Comparison of ENCODE assay signal across 20 cellular contexts in genomic region chr6:42562788-42563187, GRCh38. TPM values are rescaled to one million over a fixed set of nuclear protein-coding genes. Genes with fewer than 3 reads are reported as not detected.
A peak's percentile ranks its signal among the peaks of the same experiment; 100 is the strongest.
DNase-seq lines count a peak whose midpoint lies in the region; ATAC-seq, FAIRE-seq and TF ChIP-seq lines count a peak whose summit lies in the region.
"Had no signal": no experiment of that assay in that cellular context is flagged by ENCODE, and none has a peak within 500 bp of the region (broad histone marks: within the 10 kb centered on the region; RNA-seq: fewer than 3 reads in every experiment).

No MANE protein-coding gene starts in this region.

- intact Hi-C loops in K562 (cut with micrococcal nuclease): loop anchor here (5.0 kb wide), 1 partner anchor 185 kb away; the partner anchor contains the start of gene TBCC
- intact Hi-C loops in aorta (cut with DNase I): loop anchor here in 1 of 2 donors (10.0 kb wide), 1 partner anchor 778 kb away; the partner anchor contains the start of genes PRICKLE4 and TOMM6
- intact Hi-C loops in heart left ventricle (cut with DNase I): loop anchor here in 1 of 10 donors (10.0 kb wide), 1 partner anchor 778 kb away; the partner anchor contains the start of genes PRICKLE4 and TOMM6

- TF ChIP-seq EP300 in K562 (IDR thresholded peaks at IDR 0.05; ENCODE audit: low read length): no peak

- H3K9me1 ChIP-seq in K562 (ENCODE audit: control insufficient read depth, insufficient read depth, low read length): no peaks in the 10 kb centered on the region

- H3K79me2 ChIP-seq in Loucy (ENCODE audit: insufficient read depth, low read length): peaks cover 39% of the 10 kb centered on the region
- H3K79me2 ChIP-seq in K562 (ENCODE audit: control insufficient read depth, insufficient read depth, low read length): peaks cover 40% of the 10 kb centered on the region
- H3K79me2 ChIP-seq in trophoblast cell (ENCODE audit: control insufficient read depth, insufficient read depth, low read length, poor library complexity): peaks cover 11% of the 10 kb centered on the region

- POLR2A ChIA-PET in K562 (lab: Yijun Ruan, JAX): interaction anchor here (0.5 to 1.3 kb wide), 4 partner anchors 168 to 685 kb away, joined by 3 read pairs; partner anchors contain the start of gene RPL7L1

- no peak overlapping the region for H4K12ac ChIP-seq in trophoblast cell (ENCODE audit: low read depth, low read length)

- no peak for TF ChIP-seq RAD21 in K562 (CRISPR knock-in tag; conservative IDR thresholded peaks at IDR 0.05 in 1 of 2, IDR thresholded peaks at IDR 0.05 in 1 of 2)

- H3K4ac ChIP-seq in trophoblast cell (ENCODE audit: low read depth, low read length): no peak overlapping the region

- H3K36me3 ChIP-seq in Loucy (ENCODE audit: insufficient read depth, low read length): no peaks in the 10 kb centered on the region
- H3K36me3 ChIP-seq in K562 (ENCODE audit: control insufficient read depth, insufficient read depth, low read length): peaks cover 4% of the 10 kb centered on the region; the same call in 1 of the 3 replicates
- peaks cover 0 to 2% of the 10 kb centered on the region in 2 experiments for H3K36me3 ChIP-seq in trophoblast cell (ENCODE audit: control insufficient read depth in 1 of 2, insufficient read depth in 2 of 2, low read length in 2 of 2)
- no peaks in the 10 kb centered on the region for H3K36me3 ChIP-seq in aorta (ENCODE audit: control insufficient read depth in 1 of 2, insufficient read depth in 2 of 2, low read length in 1 of 2)
- H3K36me3 ChIP-seq in heart left ventricle: peaks cover 0 to 9% (median 0%) of the 10 kb centered on the region in 9 donors

- ATAC-seq in K562 (no peak), aorta (ENCODE audit: low FRiP score) (no peak), heart left ventricle (no peak)

- CTCF ChIA-PET in K562 (lab: Yijun Ruan, JAX; ENCODE audit: low intra/inter-chr PET ratio): no interaction called here

- H3K14ac ChIP-seq in trophoblast cell (ENCODE audit: low read length): no peak overlapping the region

- peaks cover 8% of the 10 kb centered on the region for H3K79me1 ChIP-seq in trophoblast cell (ENCODE audit: low read length)

- DNase-seq in DMS53 (lab: John Stamatoyannopoulos, UW) (peak; percentile 22), DMS53 treated with DMSO at 0.1 percent for 48 hours (lab: John Stamatoyannopoulos, UW; ENCODE audit: unreplicated experiment) (no peak), K562 (ENCODE audit: extremely low read depth in 1 of 4, low spot score in 3 of 4) (no peak), trophoblast cell (no peak), aorta (no peak), erythroblast (lab: John Stamatoyannopoulos, UW) (no peak), heart left ventricle (no peak)
- DNase-seq: BE2C; CD4-positive, alpha-beta T cell; GDM1; Kasumi-1; NCI-H2029; NCI-H2171; NCI-H446; NCI-H69; PC-9 had no signal

- peaks cover 15% of the 10 kb centered on the region for H4K20me1 ChIP-seq in Loucy (ENCODE audit: insufficient read depth, low read length, poor library complexity, severe bottlenecking)
- no peaks in the 10 kb centered on the region for H4K20me1 ChIP-seq in K562 (replicated peaks; ENCODE audit: control insufficient read depth, insufficient read depth, low read length)

- 67% methylated on average over 3 of the region's 3 CpGs for WGBS in K562 (ENCODE audit: insufficient coverage, low coverage, missing lambda C conversion rate)
- no CpG with 5 or more reads among the region's 3 CpGs for WGBS in trophoblast cell (ENCODE audit: extremely low coverage, insufficient coverage, insufficient read length)
- WGBS in aorta, 2 donors: 75 to 81% methylated on average over 3 of the region's 3 CpGs
- WGBS in heart left ventricle, 4 donors: 77 to 92% (median 85%) methylated on average over 3 of the region's 3 CpGs

- no peak overlapping the region for H2BK5ac ChIP-seq in trophoblast cell (ENCODE audit: low read depth, low read length, poor library complexity)

- no peak overlapping the region for H3K4me2 ChIP-seq in Loucy (ENCODE audit: low read depth, low read length, poor library complexity, severe bottlenecking)
- no peak overlapping the region for H3K4me2 ChIP-seq in K562 (ENCODE audit: insufficient read depth, low read length)
- no peak overlapping the region for H3K4me2 ChIP-seq in trophoblast cell (ENCODE audit: low read length)

- FAIRE-seq in K562 (lab: Jason Lieb, UNC): no peak
- FAIRE-seq: GM12891, H1 had no signal

- no peaks in the 10 kb centered on the region for H3F3A ChIP-seq in Loucy (ENCODE audit: low read depth)

- no peak overlapping the region for H3K18ac ChIP-seq in trophoblast cell (ENCODE audit: low read length)

- H3K9me2 ChIP-seq in Loucy (replicated peaks; ENCODE audit: low read depth, low read length): no peaks in the 10 kb centered on the region

- in situ Hi-C loops in K562 (cut with MboI): no loop called here

- H3K23ac ChIP-seq in trophoblast cell (ENCODE audit: low read length): no peak overlapping the region

- H2BK120ac ChIP-seq in trophoblast cell (ENCODE audit: insufficient read depth, low read length, poor library complexity): no peak overlapping the region

- H2BK12ac ChIP-seq in trophoblast cell (ENCODE audit: low read length): no peak overlapping the region

- H3K9me3 ChIP-seq in Loucy (ENCODE audit: insufficient read depth, low read depth, low read length) (no peaks in the 10 kb centered on the region), K562 (replicated peaks; ENCODE audit: control insufficient read depth, insufficient read depth, low read depth, low read length) (no peaks in the 10 kb centered on the region), trophoblast cell (ENCODE audit: insufficient read depth, low read depth, low read length) (no peaks in the 10 kb centered on the region), aorta (ENCODE audit: control insufficient read depth, low read length) (no peaks in the 10 kb centered on the region), heart left ventricle (no peaks in the 10 kb centered on the region)
- H3K9me3 ChIP-seq: BE2C, SJSA1 had no signal

- H3K27me3 ChIP-seq in Loucy (ENCODE audit: insufficient read depth, low read length, poor library complexity, severe bottlenecking): no peaks in the 10 kb centered on the region
- H3K27me3 ChIP-seq in K562 (ENCODE audit: control insufficient read depth in 2 of 2, insufficient read depth in 2 of 2, low read length in 2 of 2): no peaks in the 10 kb centered on the region
- H3K27me3 ChIP-seq in trophoblast cell (ENCODE audit: insufficient read depth, low read length): no peaks in the 10 kb centered on the region
- no peaks in the 10 kb centered on the region for H3K27me3 ChIP-seq in aorta (ENCODE audit: control insufficient read depth in 1 of 2, insufficient read depth in 2 of 2, low read length in 1 of 2)
- no peaks in the 10 kb centered on the region for H3K27me3 ChIP-seq in heart left ventricle
- H3K27me3 ChIP-seq: BE2C, SJSA1 had no signal

- peak overlapping the region; percentile 89 for H4K8ac ChIP-seq in trophoblast cell (ENCODE audit: low read depth, low read length)

- H3K27ac ChIP-seq in K562 (ENCODE audit: extremely low read depth, low read depth, low read length) (no peak overlapping the region), trophoblast cell (ENCODE audit: low read depth, low read length) (no peak overlapping the region), aorta (ENCODE audit: low read depth in 1 of 2, low read length in 2 of 2) (no peak overlapping the region), heart left ventricle (no peak overlapping the region)
- H3K27ac ChIP-seq: PC-9, SJSA1 had no signal

- H3K9ac ChIP-seq in Loucy (ENCODE audit: low read depth, low read length, poor library complexity, severe bottlenecking) (no peak overlapping the region), K562 (ENCODE audit: insufficient read depth in 1 of 2, low read depth in 2 of 2, low read length in 2 of 2) (no peak overlapping the region), trophoblast cell (ENCODE audit: low read length) (no peak overlapping the region)

- H3K4me3 ChIP-seq in Loucy (ENCODE audit: low read length, poor library complexity, severe bottlenecking) (no peak overlapping the region), K562 (no peak overlapping the region), trophoblast cell (ENCODE audit: low read depth, low read length) (no peak overlapping the region), aorta (ENCODE audit: low read length in 2 of 2) (no peak overlapping the region), heart left ventricle (no peak overlapping the region)

- H4K91ac ChIP-seq in trophoblast cell (ENCODE audit: low read depth, low read length): no peak overlapping the region

- H2AFZ ChIP-seq in Loucy (ENCODE audit: low read length) (peak overlapping the region; percentile 83; the same call in 1 of the 2 replicates), K562 (ENCODE audit: low read depth, low read length) (peak overlapping the region; percentile 91), trophoblast cell (ENCODE audit: insufficient read depth, low read length, poor library complexity) (no peak overlapping the region)

- H2AK5ac ChIP-seq in trophoblast cell (ENCODE audit: low read length): no peak overlapping the region

- BruUV-seq in K562 (replicated peaks; lab: Mats Ljungman, UMichigan): no TSS peak

- TF ChIP-seq POLR2A in K562 (conservative IDR thresholded peaks at IDR 0.05): no peak
- TF ChIP-seq POLR2A in erythroblast (IDR thresholded peaks at IDR 0.05; ENCODE audit: low read length): no peak
- no peak for TF ChIP-seq POLR2A in heart left ventricle (IDR thresholded peaks at IDR 0.05)

- TF ChIP-seq CTCF in Loucy (conservative IDR thresholded peaks at IDR 0.05; ENCODE audit: low read length) (no peak), K562 (IDR thresholded peaks at IDR 0.05 in 2 of 3, conservative IDR thresholded peaks at IDR 0.05 in 1 of 3; ENCODE audit: insufficient read depth in 2 of 3, low read depth in 1 of 3, low read length in 3 of 3) (no peak), heart left ventricle (IDR thresholded peaks at IDR 0.05) (no peak)

- H3K4me1 ChIP-seq in Loucy (ENCODE audit: insufficient read depth, low read length, poor library complexity, severe bottlenecking): peaks cover 23% of the 10 kb centered on the region
- H3K4me1 ChIP-seq in K562 (replicated peaks in 1 of 2; ENCODE audit: control insufficient read depth in 2 of 2, insufficient read depth in 2 of 2, low read length in 2 of 2): peaks cover 3 to 4% of the 10 kb centered on the region in 2 experiments; a peak in 4 of 5 replicates
- peaks cover 3% of the 10 kb centered on the region in 2 experiments for H3K4me1 ChIP-seq in trophoblast cell (ENCODE audit: control insufficient read depth in 1 of 2, insufficient read depth in 2 of 2, low read length in 2 of 2)
- H3K4me1 ChIP-seq in aorta (ENCODE audit: control insufficient read depth in 1 of 2, insufficient read depth in 2 of 2, low read length in 2 of 2): no peaks in the 10 kb centered on the region
- peaks cover 0 to 26% (median 12%) of the 10 kb centered on the region in 12 donors for H3K4me1 ChIP-seq in heart left ventricle
- H3K4me1 ChIP-seq: BE2C had no signal

RNA-seq across cellular contexts. Expression of gene UBR2, which starts 1.0 kb away (rescaled TPM):
- total RNA-seq in K562 (2011; cell fraction: chromatin; rRNA removed; ENCODE audit: low replicate concordance): 40.5 and 114 TPM in 2 replicates
- total RNA-seq in K562 (2011; cell fraction: nucleolus; rRNA removed): 20.5 and 25.0 TPM in 2 replicates
- total RNA-seq in K562 (2011; cell fraction: nucleoplasm; rRNA removed): 44.1 and 48.8 TPM in 2 replicates
- 23.4 and 26.8 TPM in 2 replicates for total RNA-seq in K562 (2014; rRNA removed)
- total RNA-seq in K562 (2014; rRNA removed; fragmentation: Illumina TruSeq; extraction: Trizol): 38.9 and 41.3 TPM in 2 replicates
- total RNA-seq in K562 (2015; rRNA removed; fragmentation: Illumina TruSeq; extraction: Trizol): 34.4 and 35.0 TPM in 2 replicates
- total RNA-seq in K562 (2021): 33.5 and 35.3 TPM in 2 replicates
- polyA plus RNA-seq in K562 (2011; rRNA removed): 29.5 and 35.4 TPM in 2 replicates
- polyA plus RNA-seq in K562 (2011; cell fraction: cytosol; rRNA removed): 8.0 and 17.6 TPM in 2 replicates
- polyA plus RNA-seq in K562 (2011; cell fraction: nucleus; rRNA removed): 19.9 and 29.8 TPM in 2 replicates
- polyA plus RNA-seq in K562 (2012): 15.1 and 17.7 TPM in 2 replicates
- 17.2 and 21.4 TPM in 2 replicates for polyA plus RNA-seq in K562 (2014; fragmentation: Illumina TruSeq; extraction: Trizol)
- 10 to 100 TPM in 1 of 2 experiments, 1 to 10 TPM in 1; 9.1 to 13.1 TPM for polyA plus RNA-seq in K562 (2014; fragmentation: Nextera tagmentation; extraction: Ambion mirVana)
- 14.7 and 16.4 TPM in 2 replicates for polyA plus RNA-seq in K562 (2014; rRNA removed)
- 106 and 107 TPM in 2 replicates for polyA minus RNA-seq in K562 (2011; rRNA and poly(A)+ RNA removed)
- 22.6 and 36.3 TPM in 2 replicates for polyA minus RNA-seq in K562 (2011; cell fraction: cytosol; rRNA and poly(A)+ RNA removed)
- 19.1 and 36.5 TPM in 2 replicates for polyA minus RNA-seq in K562 (2011; cell fraction: nucleus; rRNA and poly(A)+ RNA removed)
- 8.4 and 8.5 TPM in 2 replicates for polyA plus RNA-seq in trophoblast cell (2013)
- total RNA-seq in aorta: 10 to 100 TPM; 30.8 to 38.8 TPM
- 10 to 100 TPM in 1 of 2 donors, 1 to 10 TPM in 1; 6.5 to 14.0 TPM for polyA plus RNA-seq in aorta
- total RNA-seq in heart left ventricle: 10 to 100 TPM; 27.3 to 35.9 (median 30.2) TPM
- polyA plus RNA-seq in heart left ventricle: 10 to 100 TPM in 1 of 2 donors, 1 to 10 TPM in 1; 9.9 to 12.1 TPM
